Comparison of ENCODE assay signal across 25 cellular contexts in the genomic region with DNA sequence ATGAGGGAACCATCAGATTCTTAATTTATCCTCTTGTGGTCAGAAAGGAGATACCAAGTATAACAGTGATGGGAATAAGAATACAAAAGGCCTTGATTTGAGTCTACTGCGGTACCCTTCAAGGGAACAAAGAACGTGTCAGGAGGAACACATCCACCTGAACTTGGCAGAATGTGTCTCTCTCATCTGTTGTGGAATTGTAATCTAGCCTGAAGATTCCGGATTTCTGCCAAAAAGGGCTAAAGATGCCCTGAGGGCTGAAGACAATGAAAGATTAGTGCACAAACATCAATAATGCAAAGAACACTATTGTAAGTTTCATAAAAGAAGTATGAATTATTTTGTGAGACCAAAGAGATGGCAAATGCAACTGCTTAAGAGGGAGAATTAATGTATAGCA.
"Had no signal": no experiment of that assay in that cellular context is flagged by ENCODE, and none has a peak within 500 bp of the region (broad histone marks: within the 10 kb centered on the region; RNA-seq: fewer than 3 reads in every experiment).

No MANE protein-coding gene starts in this region.

- H3K4me1 ChIP-seq: colonic mucosa, esophagus muscularis mucosa, esophagus squamous epithelium, foreskin keratinocyte, gastrocnemius medialis, gastroesophageal sphincter, heart left ventricle, heart right ventricle had no signal

- H3K27ac ChIP-seq: colonic mucosa, coronary artery, dorsolateral prefrontal cortex, epithelial cell of prostate, esophagus muscularis mucosa, esophagus squamous epithelium, foreskin keratinocyte, gastrocnemius medialis, gastroesophageal sphincter, heart left ventricle, heart right ventricle had no signal

- ATAC-seq: effector memory CD8-positive, alpha-beta T cell; esophagus mucosa; foreskin keratinocyte; gastrocnemius medialis; gastroesophageal sphincter; heart left ventricle; heart right ventricle had no signal

- H3K9me3 ChIP-seq: colonic mucosa, esophagus squamous epithelium, gastrocnemius medialis, gastroesophageal sphincter had no signal

- H3K27me3 ChIP-seq: colonic mucosa, esophagus muscularis mucosa, esophagus squamous epithelium, foreskin keratinocyte, gastrocnemius medialis, gastroesophageal sphincter, heart left ventricle, heart right ventricle had no signal

- H3K36me3 ChIP-seq: colonic mucosa, esophagus muscularis mucosa, esophagus squamous epithelium, gastrocnemius medialis, gastroesophageal sphincter, heart left ventricle, heart right ventricle had no signal

- DNase-seq: colonic mucosa; cortex of kidney; dermis blood vessel endothelial cell; dorsolateral prefrontal cortex; effector CD4-positive, alpha-beta T cell; effector CD8-positive, alpha-beta T cell; effector memory CD4-positive, alpha-beta T cell; effector memory CD8-positive, alpha-beta T cell; endodermal cell; erythroblast; esophagus squamous epithelium; foreskin fibroblast; foreskin keratinocyte; foreskin melanocyte; gastrocnemius medialis; glutamatergic neuron; head of caudate nucleus; heart left ventricle; heart right ventricle; hippocampal formation had no signal

- H3K4me3 ChIP-seq: colonic mucosa, coronary artery, dorsolateral prefrontal cortex, esophagus muscularis mucosa, esophagus squamous epithelium, gastrocnemius medialis, gastroesophageal sphincter, heart left ventricle, heart right ventricle had no signal
